10 cellular contexts compared by ENCODE assay signal in the genomic region with DNA sequence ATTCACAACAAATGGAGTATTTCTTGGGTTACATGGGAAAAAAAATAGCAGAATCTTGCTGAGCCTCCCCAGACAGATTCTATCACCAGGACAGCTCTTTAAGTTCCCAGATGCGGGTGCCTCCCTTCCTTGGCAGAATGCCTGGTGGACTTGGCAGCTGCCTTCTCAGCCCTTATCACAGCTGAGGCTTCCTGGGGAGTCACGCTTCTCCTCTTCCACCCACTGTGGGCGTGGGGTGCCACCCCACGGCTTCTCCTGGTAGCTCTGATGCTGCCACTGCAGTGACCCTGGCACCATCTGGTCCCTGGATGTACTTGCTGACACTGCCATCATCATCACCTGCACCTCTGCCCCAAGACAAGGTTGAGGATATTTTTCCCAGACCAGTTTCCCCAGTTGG. TPM values are rescaled to one million over a fixed set of nuclear protein-coding genes. Genes with fewer than 3 reads are reported as not detected.
DNase-seq lines count a peak whose midpoint lies in the region; ATAC-seq and TF ChIP-seq lines count a peak whose summit lies in the region.
"Had no signal": no experiment of that assay in that cellular context is flagged by ENCODE, and none has a peak within 500 bp of the region (broad histone marks: within the 10 kb centered on the region; RNA-seq: fewer than 3 reads in every experiment).

No MANE protein-coding gene starts in this region.

- no peaks in the 10 kb centered on the region for H3K36me3 ChIP-seq in psoas muscle (ENCODE audit: insufficient read depth in 1 of 2, low read depth in 1 of 2)
- H3K36me3 ChIP-seq: BLaER1 had no signal

- H3K4me3 Mint-ChIP-seq in activated CD4-positive, alpha-beta T cell treated with anti-CD3 and anti-CD28 coated beads for 36 hours: no peak overlapping the region
- H3K4me3 Mint-ChIP-seq in activated CD4-positive, alpha-beta T cell treated with anti-CD3 and anti-CD28 coated beads, Interleukin-2, amount 10 ng/mL, durations not matched to agents 7 days and 5 days: no peak overlapping the region

- no peak overlapping the region for H3K27ac ChIP-seq in psoas muscle
- H3K27ac ChIP-seq: BLaER1 had no signal

- intact Hi-C loops in activated CD4-positive, alpha-beta T cell treated with anti-CD3 and anti-CD28 coated beads for 36 hours (cut with DNase I, micrococcal nuclease): loop anchor here in 1 of 2 experiments (5.0 to 10.0 kb wide), 2 partner anchors 320 to 597 kb away; no protein-coding TSS in a partner anchor
- intact Hi-C loops in psoas muscle (cut with DNase I): loop anchor here (5.0 to 10.0 kb wide), 5 partner anchors 197 to 867 kb away; a partner anchor contains a TSS

- CTCF ChIA-PET in activated CD4-positive, alpha-beta T cell treated with anti-CD3 and anti-CD28 coated beads for 36 hours (lab: Charles Lee): interaction anchor here (0.6 kb wide), 1 partner anchor 555 kb away, joined by 3 read pairs; no protein-coding TSS in a partner anchor
- CTCF ChIA-PET in activated CD4-positive, alpha-beta T cell treated with anti-CD3 and anti-CD28 coated beads, Interleukin-2, amount 10 ng/mL, durations not matched to agents 7 days and 5 days (lab: Charles Lee): no interaction called here

- no peaks in the 10 kb centered on the region for H3K4me1 ChIP-seq in psoas muscle

- POLR2A ChIA-PET in activated CD4-positive, alpha-beta T cell treated with anti-CD3 and anti-CD28 coated beads for 36 hours (lab: Charles Lee): no interaction called here
- POLR2A ChIA-PET in activated CD4-positive, alpha-beta T cell treated with anti-CD3 and anti-CD28 coated beads, Interleukin-2, amount 10 ng/mL, durations not matched to agents 7 days and 5 days (lab: Charles Lee): no interaction called here

- TF ChIP-seq CTCF in psoas muscle (IDR thresholded peaks at IDR 0.05): no peak

- no peaks in the 10 kb centered on the region for H3K9me3 Mint-ChIP-seq in activated CD4-positive, alpha-beta T cell treated with anti-CD3 and anti-CD28 coated beads for 36 hours (ENCODE audit: low read depth)
- H3K9me3 Mint-ChIP-seq in activated CD4-positive, alpha-beta T cell treated with anti-CD3 and anti-CD28 coated beads, Interleukin-2, amount 10 ng/mL, durations not matched to agents 7 days and 5 days: no peaks in the 10 kb centered on the region

- H3K27me3 Mint-ChIP-seq in activated CD4-positive, alpha-beta T cell treated with anti-CD3 and anti-CD28 coated beads for 36 hours: peaks cover 5% of the 10 kb centered on the region
- H3K27me3 Mint-ChIP-seq in activated CD4-positive, alpha-beta T cell treated with anti-CD3 and anti-CD28 coated beads, Interleukin-2, amount 10 ng/mL, durations not matched to agents 7 days and 5 days: peaks cover 15% of the 10 kb centered on the region

- WGBS in psoas muscle, 3 donors: 21 to 34% (median 28%) methylated on average over 4 of the region's 4 CpGs

- H3K27ac Mint-ChIP-seq in activated CD4-positive, alpha-beta T cell treated with anti-CD3 and anti-CD28 coated beads for 36 hours: no peak overlapping the region
- H3K27ac Mint-ChIP-seq in activated CD4-positive, alpha-beta T cell treated with anti-CD3 and anti-CD28 coated beads, Interleukin-2, amount 10 ng/mL, durations not matched to agents 7 days and 5 days: no peak overlapping the region

- ATAC-seq in activated CD4-positive, alpha-beta T cell treated with anti-CD3 and anti-CD28 coated beads for 36 hours: no peak
- ATAC-seq in HG02981 (IDR thresholded peaks at IDR 0.05; ENCODE audit: unreplicated experiment) (peak; percentile 86), psoas muscle (peak in 3 of 4 donors; percentile 50 to 64 (median 51)), HG02852 (IDR thresholded peaks at IDR 0.05; ENCODE audit: unreplicated experiment) (no peak)

- H3K9me3 ChIP-seq in psoas muscle: no peaks in the 10 kb centered on the region
- H3K9me3 ChIP-seq: BLaER1 had no signal

- no peaks in the 10 kb centered on the region for H3K27me3 ChIP-seq in psoas muscle (ENCODE audit: insufficient read depth in 3 of 3, low read length in 2 of 3)
- H3K27me3 ChIP-seq: BLaER1 had no signal

- H3K4me1 Mint-ChIP-seq in activated CD4-positive, alpha-beta T cell treated with anti-CD3 and anti-CD28 coated beads for 36 hours: peaks cover 4% of the 10 kb centered on the region
- peaks cover 4% of the 10 kb centered on the region for H3K4me1 Mint-ChIP-seq in activated CD4-positive, alpha-beta T cell treated with anti-CD3 and anti-CD28 coated beads, Interleukin-2, amount 10 ng/mL, durations not matched to agents 7 days and 5 days

- H3K4me3 ChIP-seq in psoas muscle: no peak overlapping the region
- H3K4me3 ChIP-seq: BLaER1 had no signal

- peak; percentile 37 for DNase-seq in activated CD4-positive, alpha-beta T cell treated with anti-CD3 and anti-CD28 coated beads for 36 hours
- DNase-seq in activated CD4-positive, alpha-beta T cell treated with anti-CD3 and anti-CD28 coated beads, Interleukin-2, amount 50 U/mL, for 4 hours: no peak
- peak; percentile 85 to 97 for DNase-seq in NCI-H524 (lab: John Stamatoyannopoulos, UW)
- DNase-seq in fibroblast of peridontal ligament (ENCODE audit: extremely low read depth): peak; percentile 1
- peak; percentile 37 to 84 for DNase-seq in psoas muscle
- no peak for DNase-seq in activated CD4-positive, alpha-beta T cell treated with anti-CD3 and anti-CD28 coated beads, Interleukin-2, amount 10 ng/mL, durations not matched to agents 7 days and 5 days

- H3K36me3 Mint-ChIP-seq in activated CD4-positive, alpha-beta T cell treated with anti-CD3 and anti-CD28 coated beads for 36 hours (ENCODE audit: low read depth): no peaks in the 10 kb centered on the region
- no peaks in the 10 kb centered on the region for H3K36me3 Mint-ChIP-seq in activated CD4-positive, alpha-beta T cell treated with anti-CD3 and anti-CD28 coated beads, Interleukin-2, amount 10 ng/mL, durations not matched to agents 7 days and 5 days (ENCODE audit: low read depth)

RNA-seq across cellular contexts. Expression of a gene that starts 16.2 kb away (rescaled TPM):
- not detected for total RNA-seq in activated CD4-positive, alpha-beta T cell treated with anti-CD3 and anti-CD28 coated beads for 36 hours
- not detected for total RNA-seq in psoas muscle
- not detected for polyA plus RNA-seq in psoas muscle
- total RNA-seq in activated CD4-positive, alpha-beta T cell treated with anti-CD3 and anti-CD28 coated beads, Interleukin-2, amount 10 ng/mL, durations not matched to agents 7 days and 5 days: not detected
- total RNA-seq: T-helper 2 cell treated with Interferon-gamma antibody and Interleukin-4, amounts not matched to agents 100 ng/mL and 5 ng/mL, for 36 hours had no signal

Comparison
In these comparisons a context has a peak if more than half of its experiments do, and no peak if none do; other contexts are left out.
1. DNase-seq: peak in activated CD4-positive, alpha-beta T cell treated with anti-CD3 and anti-CD28 coated beads for 36 hours (single experiment), NCI-H524 (2 of 2), fibroblast of peridontal ligament (single experiment) and psoas muscle (2 of 2); none in activated CD4-positive, alpha-beta T cell treated with anti-CD3 and anti-CD28 coated beads, Interleukin-2, amount 50 U/mL, for 4 hours (0 of 2) and activated CD4-positive, alpha-beta T cell treated with anti-CD3 and anti-CD28 coated beads, Interleukin-2, amount 10 ng/mL, durations not matched to agents 7 days and 5 days (single experiment).
2. ATAC-seq: peak in HG02981 (single experiment) and psoas muscle (3 of 4); none in activated CD4-positive, alpha-beta T cell treated with anti-CD3 and anti-CD28 coated beads for 36 hours (single experiment) and HG02852 (single experiment).